ENCODE assay signal across 2 cellular contexts in the genomic region with DNA sequence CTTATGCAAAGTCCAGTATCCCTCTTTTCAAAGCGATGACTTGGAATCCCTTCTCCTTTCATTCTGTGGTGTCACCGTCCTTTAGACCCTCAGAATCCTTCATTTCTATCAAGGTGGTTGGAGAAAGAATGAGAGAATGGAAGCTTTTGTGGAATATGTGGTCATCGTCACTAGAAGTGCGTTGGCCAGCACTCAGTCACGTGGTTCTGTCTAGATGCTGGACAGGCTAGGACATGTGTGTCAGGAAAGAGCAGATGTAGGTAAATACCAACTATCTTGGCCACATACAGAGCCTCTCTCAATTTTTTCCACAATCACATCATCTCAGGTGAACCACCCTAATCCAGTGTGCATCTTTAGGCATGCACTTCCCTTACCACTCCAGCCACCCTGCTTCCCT.
TF ChIP-seq lines count a peak whose summit lies in the region.

No MANE protein-coding gene starts in this region.

TF ChIP-seq in HepG2, 621 proteins besides CTCF, POLR2A, EP300 and RAD21:
- TF ChIP-seq ZNF577 (CRISPR knock-in tag; IDR thresholded peaks at IDR 0.05; ENCODE audit: borderline replicate concordance, low read depth) (no peak), RAD51 (IDR thresholded peaks at IDR 0.05; ENCODE audit: borderline replicate concordance) (peak; percentile 7; the same call in 1 of the 2 replicates)

TF ChIP-seq in IMR-90, 13 proteins besides CTCF, POLR2A, EP300 and RAD21:
- TF ChIP-seq SMC3 (IDR thresholded peaks at IDR 0.05; ENCODE audit: low read depth, low read length) (no peak), RCOR1 (IDR thresholded peaks at IDR 0.05; ENCODE audit: insufficient replicate concordance, low read length) (no peak), MAFK (IDR thresholded peaks at IDR 0.05; ENCODE audit: low read depth, low read length) (no peak), MXI1 (IDR thresholded peaks at IDR 0.05; ENCODE audit: borderline replicate concordance, low read depth, low read length) (no peak), RFX5 (IDR thresholded peaks at IDR 0.05; ENCODE audit: low read depth, low read length) (no peak), NFE2L2 (IDR thresholded peaks at IDR 0.05; ENCODE audit: low read depth, low read length) (no peak)
- TF ChIP-seq, protein P1, sequence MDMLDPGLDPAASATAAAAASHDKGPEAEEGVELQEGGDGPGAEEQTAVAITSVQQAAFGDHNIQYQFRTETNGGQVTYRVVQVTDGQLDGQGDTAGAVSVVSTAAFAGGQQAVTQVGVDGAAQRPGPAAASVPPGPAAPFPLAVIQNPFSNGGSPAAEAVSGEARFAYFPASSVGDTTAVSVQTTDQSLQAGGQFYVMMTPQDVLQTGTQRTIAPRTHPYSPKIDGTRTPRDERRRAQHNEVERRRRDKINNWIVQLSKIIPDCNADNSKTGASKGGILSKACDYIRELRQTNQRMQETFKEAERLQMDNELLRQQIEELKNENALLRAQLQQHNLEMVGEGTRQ (IDR thresholded peaks at IDR 0.05; ENCODE audit: low read depth, low read length) = no peak
- TF ChIP-seq, protein P2, sequence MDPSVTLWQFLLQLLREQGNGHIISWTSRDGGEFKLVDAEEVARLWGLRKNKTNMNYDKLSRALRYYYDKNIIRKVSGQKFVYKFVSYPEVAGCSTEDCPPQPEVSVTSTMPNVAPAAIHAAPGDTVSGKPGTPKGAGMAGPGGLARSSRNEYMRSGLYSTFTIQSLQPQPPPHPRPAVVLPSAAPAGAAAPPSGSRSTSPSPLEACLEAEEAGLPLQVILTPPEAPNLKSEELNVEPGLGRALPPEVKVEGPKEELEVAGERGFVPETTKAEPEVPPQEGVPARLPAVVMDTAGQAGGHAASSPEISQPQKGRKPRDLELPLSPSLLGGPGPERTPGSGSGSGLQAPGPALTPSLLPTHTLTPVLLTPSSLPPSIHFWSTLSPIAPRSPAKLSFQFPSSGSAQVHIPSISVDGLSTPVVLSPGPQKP (IDR thresholded peaks at IDR 0.05; ENCODE audit: borderline replicate concordance, low read depth, low read length) = no peak
